In genomic region chr6:30626484-30627366, GRCh38 we compare ENCODE assay signal across 1 cellular context.
TF ChIP-seq lines count a peak whose summit lies in the region.

Gene ATAT1, plus strand, starts transcription at chr6:30626874.

TF ChIP-seq in HepG2, 621 proteins besides CTCF, POLR2A, EP300 and RAD21 (continued from another document and continues in another):
- TF ChIP-seq ZFP91 (CRISPR knock-in tag; IDR thresholded peaks at IDR 0.05; ENCODE audit: borderline replicate concordance) (peak; percentile 92), ZSCAN5A (CRISPR knock-in tag; IDR thresholded peaks at IDR 0.05; ENCODE audit: borderline replicate concordance) (no peak), NFE2L2 (IDR thresholded peaks at IDR 0.05; ENCODE audit: low read length) (no peak), ZBTB38 (CRISPR knock-in tag; IDR thresholded peaks at IDR 0.05) (peak; percentile 90; the same call in 1 of the 2 replicates), ZNF75D (CRISPR knock-in tag; IDR thresholded peaks at IDR 0.05; ENCODE audit: borderline replicate concordance) (no peak), THAP8 (CRISPR knock-in tag; IDR thresholded peaks at IDR 0.05; ENCODE audit: borderline replicate concordance) (peak; percentile 78; the same call in 1 of the 2 replicates), SRSF1 (optimal IDR thresholded peaks at IDR 0.05; ENCODE audit: low read depth, low read length) (peak; percentile 94), NAIF1 (CRISPR knock-in tag; IDR thresholded peaks at IDR 0.05; ENCODE audit: borderline replicate concordance) (no peak), JUND (CRISPR knock-in tag; IDR thresholded peaks at IDR 0.05) (0 out of 2 replicates have a peak, but pooled peaks have one; percentile 14), NONO (IDR thresholded peaks at IDR 0.05) (no peak), NONO (CRISPR knock-in tag; conservative IDR thresholded peaks at IDR 0.05) (peak; percentile 93), NFKB2 (CRISPR knock-in tag; IDR thresholded peaks at IDR 0.05; ENCODE audit: borderline replicate concordance) (peak; percentile 90; the same call in 1 of the 2 replicates), ZNF670 (CRISPR knock-in tag; IDR thresholded peaks at IDR 0.05; ENCODE audit: borderline replicate concordance) (peak; percentile 95), ERF (CRISPR knock-in tag; IDR thresholded peaks at IDR 0.05) (peak; percentile 66; the same call in 1 of the 2 replicates), PRPF4 (IDR thresholded peaks at IDR 0.05; ENCODE audit: low read depth, low read length, poor library complexity, severe bottlenecking) (no peak), ELF4 (CRISPR knock-in tag; IDR thresholded peaks at IDR 0.05; ENCODE audit: borderline replicate concordance) (peak; percentile 78; the same call in 1 of the 2 replicates), NFKBIZ (CRISPR knock-in tag; IDR thresholded peaks at IDR 0.05) (peak; percentile 61; the same call in 1 of the 2 replicates), TBP (CRISPR knock-in tag; IDR thresholded peaks at IDR 0.05) (no peak), ZNF296 (CRISPR knock-in tag; conservative IDR thresholded peaks at IDR 0.05) (0 out of 2 replicates have a peak, but pooled peaks have one; percentile 43), ZBTB10 (CRISPR knock-in tag; IDR thresholded peaks at IDR 0.05; ENCODE audit: borderline replicate concordance) (no peak), ARID2 (CRISPR knock-in tag; IDR thresholded peaks at IDR 0.05; ENCODE audit: borderline replicate concordance) (peak; percentile 89), HNF4G (IDR thresholded peaks at IDR 0.05; ENCODE audit: borderline replicate concordance, low read depth, low read length) (peak; percentile 82), HNF4G (CRISPR knock-in tag; IDR thresholded peaks at IDR 0.05; ENCODE audit: borderline replicate concordance, low read depth) (peak; percentile 79), ZZZ3 (CRISPR knock-in tag; IDR thresholded peaks at IDR 0.05; ENCODE audit: borderline replicate concordance) (peak; percentile 88), DR1 (CRISPR knock-in tag; IDR thresholded peaks at IDR 0.05) (peak; percentile 40; the same call in 1 of the 2 replicates), DPF2 (CRISPR knock-in tag; IDR thresholded peaks at IDR 0.05; ENCODE audit: borderline replicate concordance, low read depth) (no peak), ZNF609 (CRISPR knock-in tag; IDR thresholded peaks at IDR 0.05; ENCODE audit: borderline replicate concordance) (peak; percentile 82), ZNF816 (CRISPR knock-in tag; IDR thresholded peaks at IDR 0.05; ENCODE audit: borderline replicate concordance) (peak; percentile 81; the same call in 1 of the 2 replicates)
- TF ChIP-seq, protein P1, sequence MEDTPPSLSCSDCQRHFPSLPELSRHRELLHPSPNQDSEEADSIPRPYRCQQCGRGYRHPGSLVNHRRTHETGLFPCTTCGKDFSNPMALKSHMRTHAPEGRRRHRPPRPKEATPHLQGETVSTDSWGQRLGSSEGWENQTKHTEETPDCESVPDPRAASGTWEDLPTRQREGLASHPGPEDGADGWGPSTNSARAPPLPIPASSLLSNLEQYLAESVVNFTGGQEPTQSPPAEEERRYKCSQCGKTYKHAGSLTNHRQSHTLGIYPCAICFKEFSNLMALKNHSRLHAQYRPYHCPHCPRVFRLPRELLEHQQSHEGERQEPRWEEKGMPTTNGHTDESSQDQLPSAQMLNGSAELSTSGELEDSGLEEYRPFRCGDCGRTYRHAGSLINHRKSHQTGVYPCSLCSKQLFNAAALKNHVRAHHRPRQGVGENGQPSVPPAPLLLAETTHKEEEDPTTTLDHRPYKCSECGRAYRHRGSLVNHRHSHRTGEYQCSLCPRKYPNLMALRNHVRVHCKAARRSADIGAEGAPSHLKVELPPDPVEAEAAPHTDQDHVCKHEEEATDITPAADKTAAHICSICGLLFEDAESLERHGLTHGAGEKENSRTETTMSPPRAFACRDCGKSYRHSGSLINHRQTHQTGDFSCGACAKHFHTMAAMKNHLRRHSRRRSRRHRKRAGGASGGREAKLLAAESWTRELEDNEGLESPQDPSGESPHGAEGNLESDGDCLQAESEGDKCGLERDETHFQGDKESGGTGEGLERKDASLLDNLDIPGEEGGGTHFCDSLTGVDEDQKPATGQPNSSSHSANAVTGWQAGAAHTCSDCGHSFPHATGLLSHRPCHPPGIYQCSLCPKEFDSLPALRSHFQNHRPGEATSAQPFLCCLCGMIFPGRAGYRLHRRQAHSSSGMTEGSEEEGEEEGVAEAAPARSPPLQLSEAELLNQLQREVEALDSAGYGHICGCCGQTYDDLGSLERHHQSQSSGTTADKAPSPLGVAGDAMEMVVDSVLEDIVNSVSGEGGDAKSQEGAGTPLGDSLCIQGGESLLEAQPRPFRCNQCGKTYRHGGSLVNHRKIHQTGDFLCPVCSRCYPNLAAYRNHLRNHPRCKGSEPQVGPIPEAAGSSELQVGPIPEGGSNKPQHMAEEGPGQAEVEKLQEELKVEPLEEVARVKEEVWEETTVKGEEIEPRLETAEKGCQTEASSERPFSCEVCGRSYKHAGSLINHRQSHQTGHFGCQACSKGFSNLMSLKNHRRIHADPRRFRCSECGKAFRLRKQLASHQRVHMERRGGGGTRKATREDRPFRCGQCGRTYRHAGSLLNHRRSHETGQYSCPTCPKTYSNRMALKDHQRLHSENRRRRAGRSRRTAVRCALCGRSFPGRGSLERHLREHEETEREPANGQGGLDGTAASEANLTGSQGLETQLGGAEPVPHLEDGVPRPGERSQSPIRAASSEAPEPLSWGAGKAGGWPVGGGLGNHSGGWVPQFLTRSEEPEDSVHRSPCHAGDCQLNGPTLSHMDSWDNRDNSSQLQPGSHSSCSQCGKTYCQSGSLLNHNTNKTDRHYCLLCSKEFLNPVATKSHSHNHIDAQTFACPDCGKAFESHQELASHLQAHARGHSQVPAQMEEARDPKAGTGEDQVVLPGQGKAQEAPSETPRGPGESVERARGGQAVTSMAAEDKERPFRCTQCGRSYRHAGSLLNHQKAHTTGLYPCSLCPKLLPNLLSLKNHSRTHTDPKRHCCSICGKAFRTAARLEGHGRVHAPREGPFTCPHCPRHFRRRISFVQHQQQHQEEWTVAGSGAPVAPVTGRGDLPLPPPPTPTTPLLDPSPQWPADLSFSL (CRISPR knock-in tag; IDR thresholded peaks at IDR 0.05), result no peak
- TF ChIP-seq, protein P2, sequence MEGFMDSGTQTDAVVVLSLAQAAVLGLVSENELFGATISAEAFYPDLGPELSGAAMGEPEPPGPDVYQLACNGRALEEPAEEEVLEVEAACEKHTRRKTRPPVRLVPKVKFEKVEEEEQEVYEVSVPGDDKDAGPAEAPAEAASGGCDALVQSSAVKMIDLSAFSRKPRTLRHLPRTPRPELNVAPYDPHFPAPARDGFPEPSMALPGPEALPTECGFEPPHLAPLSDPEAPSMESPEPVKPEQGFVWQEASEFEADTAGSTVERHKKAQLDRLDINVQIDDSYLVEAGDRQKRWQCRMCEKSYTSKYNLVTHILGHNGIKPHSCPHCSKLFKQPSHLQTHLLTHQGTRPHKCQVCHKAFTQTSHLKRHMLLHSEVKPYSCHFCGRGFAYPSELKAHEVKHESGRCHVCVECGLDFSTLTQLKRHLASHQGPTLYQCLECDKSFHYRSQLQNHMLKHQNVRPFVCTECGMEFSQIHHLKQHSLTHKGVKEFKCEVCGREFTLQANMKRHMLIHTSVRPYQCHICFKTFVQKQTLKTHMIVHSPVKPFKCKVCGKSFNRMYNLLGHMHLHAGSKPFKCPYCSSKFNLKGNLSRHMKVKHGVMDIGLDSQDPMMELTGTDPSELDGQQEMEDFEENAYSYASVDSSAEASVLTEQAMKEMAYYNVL (CRISPR knock-in tag; IDR thresholded peaks at IDR 0.05; ENCODE audit: borderline replicate concordance), result peak; percentile 48; the same call in 1 of the 2 replicates
- TF ChIP-seq, protein P3, sequence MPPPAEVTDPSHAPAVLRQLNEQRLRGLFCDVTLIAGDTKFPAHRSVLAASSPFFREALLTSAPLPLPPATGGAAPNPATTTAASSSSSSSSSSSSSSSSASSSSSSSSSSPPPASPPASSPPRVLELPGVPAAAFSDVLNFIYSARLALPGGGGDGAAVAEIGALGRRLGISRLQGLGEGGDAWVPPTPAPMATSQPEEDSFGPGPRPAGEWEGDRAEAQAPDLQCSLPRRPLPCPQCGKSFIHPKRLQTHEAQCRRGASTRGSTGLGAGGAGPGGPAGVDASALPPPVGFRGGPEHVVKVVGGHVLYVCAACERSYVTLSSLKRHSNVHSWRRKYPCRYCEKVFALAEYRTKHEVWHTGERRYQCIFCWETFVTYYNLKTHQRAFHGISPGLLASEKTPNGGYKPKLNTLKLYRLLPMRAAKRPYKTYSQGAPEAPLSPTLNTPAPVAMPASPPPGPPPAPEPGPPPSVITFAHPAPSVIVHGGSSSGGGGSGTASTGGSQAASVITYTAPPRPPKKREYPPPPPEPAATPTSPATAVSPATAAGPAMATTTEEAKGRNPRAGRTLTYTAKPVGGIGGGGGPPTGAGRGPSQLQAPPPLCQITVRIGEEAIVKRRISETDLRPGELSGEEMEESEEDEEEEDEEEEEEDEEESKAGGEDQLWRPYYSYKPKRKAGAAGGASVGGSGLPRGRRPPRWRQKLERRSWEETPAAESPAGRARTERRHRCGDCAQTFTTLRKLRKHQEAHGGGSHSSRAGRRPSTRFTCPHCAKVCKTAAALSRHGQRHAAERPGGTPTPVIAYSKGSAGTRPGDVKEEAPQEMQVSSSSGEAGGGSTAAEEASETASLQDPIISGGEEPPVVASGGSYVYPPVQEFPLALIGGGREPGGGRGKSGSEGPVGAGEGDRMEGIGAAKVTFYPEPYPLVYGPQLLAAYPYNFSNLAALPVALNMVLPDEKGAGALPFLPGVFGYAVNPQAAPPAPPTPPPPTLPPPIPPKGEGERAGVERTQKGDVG (CRISPR knock-in tag; IDR thresholded peaks at IDR 0.05; ENCODE audit: borderline replicate concordance), result peak; percentile 94; the same call in 1 of the 2 replicates
